1 cellular context compared by ENCODE assay signal in the genomic region with DNA sequence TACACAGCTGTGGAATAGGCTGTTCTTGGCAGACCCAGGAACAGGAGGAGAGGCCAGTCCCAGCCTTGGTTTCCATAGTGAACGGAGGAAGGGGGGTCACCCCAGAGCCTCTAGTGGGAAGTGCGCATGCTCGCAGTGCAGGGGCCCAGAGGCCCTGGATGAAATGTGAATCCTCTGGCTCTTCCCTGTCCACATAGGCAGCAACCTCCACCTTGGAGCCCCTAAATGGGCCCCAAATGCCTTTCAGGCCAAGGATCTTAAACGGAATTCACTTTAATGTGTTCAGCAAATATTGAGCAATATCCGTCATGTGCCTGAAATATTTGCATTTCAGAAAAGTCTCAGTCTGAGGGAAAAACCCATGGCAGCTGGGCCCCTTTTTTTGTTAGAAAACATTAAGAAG.
A peak's percentile ranks its signal among the peaks of the same experiment; 100 is the strongest.
TF ChIP-seq lines count a peak whose summit lies in the region.

No MANE protein-coding gene starts in this region.

TF ChIP-seq in HepG2, 621 proteins besides CTCF, POLR2A, EP300 and RAD21 (continued from another document and continues in another):
- TF ChIP-seq, protein P1, sequence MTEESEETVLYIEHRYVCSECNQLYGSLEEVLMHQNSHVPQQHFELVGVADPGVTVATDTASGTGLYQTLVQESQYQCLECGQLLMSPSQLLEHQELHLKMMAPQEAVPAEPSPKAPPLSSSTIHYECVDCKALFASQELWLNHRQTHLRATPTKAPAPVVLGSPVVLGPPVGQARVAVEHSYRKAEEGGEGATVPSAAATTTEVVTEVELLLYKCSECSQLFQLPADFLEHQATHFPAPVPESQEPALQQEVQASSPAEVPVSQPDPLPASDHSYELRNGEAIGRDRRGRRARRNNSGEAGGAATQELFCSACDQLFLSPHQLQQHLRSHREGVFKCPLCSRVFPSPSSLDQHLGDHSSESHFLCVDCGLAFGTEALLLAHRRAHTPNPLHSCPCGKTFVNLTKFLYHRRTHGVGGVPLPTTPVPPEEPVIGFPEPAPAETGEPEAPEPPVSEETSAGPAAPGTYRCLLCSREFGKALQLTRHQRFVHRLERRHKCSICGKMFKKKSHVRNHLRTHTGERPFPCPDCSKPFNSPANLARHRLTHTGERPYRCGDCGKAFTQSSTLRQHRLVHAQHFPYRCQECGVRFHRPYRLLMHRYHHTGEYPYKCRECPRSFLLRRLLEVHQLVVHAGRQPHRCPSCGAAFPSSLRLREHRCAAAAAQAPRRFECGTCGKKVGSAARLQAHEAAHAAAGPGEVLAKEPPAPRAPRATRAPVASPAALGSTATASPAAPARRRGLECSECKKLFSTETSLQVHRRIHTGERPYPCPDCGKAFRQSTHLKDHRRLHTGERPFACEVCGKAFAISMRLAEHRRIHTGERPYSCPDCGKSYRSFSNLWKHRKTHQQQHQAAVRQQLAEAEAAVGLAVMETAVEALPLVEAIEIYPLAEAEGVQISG (CRISPR knock-in tag; IDR thresholded peaks at IDR 0.05): peak; percentile 46; the same call in 1 of the 2 replicates
- no peak for TF ChIP-seq KMT2B (CRISPR knock-in tag; IDR thresholded peaks at IDR 0.05)
- peak; percentile 78 for TF ChIP-seq TCF7 (IDR thresholded peaks at IDR 0.05; ENCODE audit: low read depth)
- peak; percentile 26; the same call in 1 of the 2 replicates for TF ChIP-seq KDM1A (CRISPR knock-in tag; IDR thresholded peaks at IDR 0.05)
- no peak for TF ChIP-seq ZNF781 (CRISPR knock-in tag; IDR thresholded peaks at IDR 0.05; ENCODE audit: borderline replicate concordance, not compliant biosample characterization)
- no peak for TF ChIP-seq SP5 (CRISPR knock-in tag; IDR thresholded peaks at IDR 0.05; ENCODE audit: borderline replicate concordance, low read depth)
- TF ChIP-seq, protein P2, sequence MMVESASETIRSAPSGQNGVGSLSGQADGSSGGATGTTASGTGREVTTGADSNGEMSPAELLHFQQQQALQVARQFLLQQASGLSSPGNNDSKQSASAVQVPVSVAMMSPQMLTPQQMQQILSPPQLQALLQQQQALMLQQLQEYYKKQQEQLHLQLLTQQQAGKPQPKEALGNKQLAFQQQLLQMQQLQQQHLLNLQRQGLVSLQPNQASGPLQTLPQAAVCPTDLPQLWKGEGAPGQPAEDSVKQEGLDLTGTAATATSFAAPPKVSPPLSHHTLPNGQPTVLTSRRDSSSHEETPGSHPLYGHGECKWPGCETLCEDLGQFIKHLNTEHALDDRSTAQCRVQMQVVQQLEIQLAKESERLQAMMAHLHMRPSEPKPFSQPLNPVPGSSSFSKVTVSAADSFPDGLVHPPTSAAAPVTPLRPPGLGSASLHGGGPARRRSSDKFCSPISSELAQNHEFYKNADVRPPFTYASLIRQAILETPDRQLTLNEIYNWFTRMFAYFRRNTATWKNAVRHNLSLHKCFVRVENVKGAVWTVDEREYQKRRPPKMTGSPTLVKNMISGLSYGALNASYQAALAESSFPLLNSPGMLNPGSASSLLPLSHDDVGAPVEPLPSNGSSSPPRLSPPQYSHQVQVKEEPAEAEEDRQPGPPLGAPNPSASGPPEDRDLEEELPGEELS (CRISPR knock-in tag; IDR thresholded peaks at IDR 0.05): peak; percentile 75
- TF ChIP-seq, protein P3, sequence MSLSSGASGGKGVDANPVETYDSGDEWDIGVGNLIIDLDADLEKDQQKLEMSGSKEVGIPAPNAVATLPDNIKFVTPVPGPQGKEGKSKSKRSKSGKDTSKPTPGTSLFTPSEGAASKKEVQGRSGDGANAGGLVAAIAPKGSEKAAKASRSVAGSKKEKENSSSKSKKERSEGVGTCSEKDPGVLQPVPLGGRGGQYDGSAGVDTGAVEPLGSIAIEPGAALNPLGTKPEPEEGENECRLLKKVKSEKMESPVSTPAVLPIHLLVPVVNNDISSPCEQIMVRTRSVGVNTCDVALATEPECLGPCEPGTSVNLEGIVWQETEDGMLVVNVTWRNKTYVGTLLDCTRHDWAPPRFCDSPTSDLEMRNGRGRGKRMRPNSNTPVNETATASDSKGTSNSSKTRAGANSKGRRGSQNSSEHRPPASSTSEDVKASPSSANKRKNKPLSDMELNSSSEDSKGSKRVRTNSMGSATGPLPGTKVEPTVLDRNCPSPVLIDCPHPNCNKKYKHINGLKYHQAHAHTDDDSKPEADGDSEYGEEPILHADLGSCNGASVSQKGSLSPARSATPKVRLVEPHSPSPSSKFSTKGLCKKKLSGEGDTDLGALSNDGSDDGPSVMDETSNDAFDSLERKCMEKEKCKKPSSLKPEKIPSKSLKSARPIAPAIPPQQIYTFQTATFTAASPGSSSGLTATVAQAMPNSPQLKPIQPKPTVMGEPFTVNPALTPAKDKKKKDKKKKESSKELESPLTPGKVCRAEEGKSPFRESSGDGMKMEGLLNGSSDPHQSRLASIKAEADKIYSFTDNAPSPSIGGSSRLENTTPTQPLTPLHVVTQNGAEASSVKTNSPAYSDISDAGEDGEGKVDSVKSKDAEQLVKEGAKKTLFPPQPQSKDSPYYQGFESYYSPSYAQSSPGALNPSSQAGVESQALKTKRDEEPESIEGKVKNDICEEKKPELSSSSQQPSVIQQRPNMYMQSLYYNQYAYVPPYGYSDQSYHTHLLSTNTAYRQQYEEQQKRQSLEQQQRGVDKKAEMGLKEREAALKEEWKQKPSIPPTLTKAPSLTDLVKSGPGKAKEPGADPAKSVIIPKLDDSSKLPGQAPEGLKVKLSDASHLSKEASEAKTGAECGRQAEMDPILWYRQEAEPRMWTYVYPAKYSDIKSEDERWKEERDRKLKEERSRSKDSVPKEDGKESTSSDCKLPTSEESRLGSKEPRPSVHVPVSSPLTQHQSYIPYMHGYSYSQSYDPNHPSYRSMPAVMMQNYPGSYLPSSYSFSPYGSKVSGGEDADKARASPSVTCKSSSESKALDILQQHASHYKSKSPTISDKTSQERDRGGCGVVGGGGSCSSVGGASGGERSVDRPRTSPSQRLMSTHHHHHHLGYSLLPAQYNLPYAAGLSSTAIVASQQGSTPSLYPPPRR (CRISPR knock-in tag; IDR thresholded peaks at IDR 0.05; ENCODE audit: borderline replicate concordance): peak; percentile 78; the same call in 1 of the 2 replicates
- TF ChIP-seq U2AF1 (optimal IDR thresholded peaks at IDR 0.05; ENCODE audit: low read depth, low read length): no peak
- peak; percentile 94 for TF ChIP-seq BCL6 (CRISPR knock-in tag; IDR thresholded peaks at IDR 0.05)
- 0 out of 2 replicates have a peak, but pooled peaks have one; percentile 52 for TF ChIP-seq KLF12 (CRISPR knock-in tag; IDR thresholded peaks at IDR 0.05; ENCODE audit: borderline replicate concordance)
- TF ChIP-seq ZNF121 (CRISPR knock-in tag; IDR thresholded peaks at IDR 0.05): 0 out of 2 replicates have a peak, but pooled peaks have one; percentile 10
- TF ChIP-seq RBAK (CRISPR knock-in tag; IDR thresholded peaks at IDR 0.05): no peak
- TF ChIP-seq ZNF124 (CRISPR knock-in tag; IDR thresholded peaks at IDR 0.05): no peak
- peak; percentile 88 for TF ChIP-seq NCOA2 (CRISPR knock-in tag; IDR thresholded peaks at IDR 0.05)
- TF ChIP-seq ZNF569 (CRISPR knock-in tag; IDR thresholded peaks at IDR 0.05; ENCODE audit: borderline replicate concordance): no peak
- peak; percentile 58 for TF ChIP-seq ASH2L (IDR thresholded peaks at IDR 0.05; ENCODE audit: insufficient read length, low read depth, low read length)
- no peak for TF ChIP-seq THYN1 (CRISPR knock-in tag; IDR thresholded peaks at IDR 0.05; ENCODE audit: borderline replicate concordance, low read depth)
- no peak for TF ChIP-seq CREB1 (IDR thresholded peaks at IDR 0.05)
- TF ChIP-seq CREB1 (CRISPR knock-in tag; IDR thresholded peaks at IDR 0.05): peak; percentile 67; the same call in 1 of the 2 replicates
- TF ChIP-seq GABPA (IDR thresholded peaks at IDR 0.05; ENCODE audit: low read depth, low read length): no peak
- peak; percentile 50; the same call in 1 of the 2 replicates for TF ChIP-seq GABPA (CRISPR knock-in tag; IDR thresholded peaks at IDR 0.05; ENCODE audit: low read depth)
- TF ChIP-seq, protein P4, sequence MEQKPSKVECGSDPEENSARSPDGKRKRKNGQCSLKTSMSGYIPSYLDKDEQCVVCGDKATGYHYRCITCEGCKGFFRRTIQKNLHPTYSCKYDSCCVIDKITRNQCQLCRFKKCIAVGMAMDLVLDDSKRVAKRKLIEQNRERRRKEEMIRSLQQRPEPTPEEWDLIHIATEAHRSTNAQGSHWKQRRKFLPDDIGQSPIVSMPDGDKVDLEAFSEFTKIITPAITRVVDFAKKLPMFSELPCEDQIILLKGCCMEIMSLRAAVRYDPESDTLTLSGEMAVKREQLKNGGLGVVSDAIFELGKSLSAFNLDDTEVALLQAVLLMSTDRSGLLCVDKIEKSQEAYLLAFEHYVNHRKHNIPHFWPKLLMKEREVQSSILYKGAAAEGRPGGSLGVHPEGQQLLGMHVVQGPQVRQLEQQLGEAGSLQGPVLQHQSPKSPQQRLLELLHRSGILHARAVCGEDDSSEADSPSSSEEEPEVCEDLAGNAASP (CRISPR knock-in tag; IDR thresholded peaks at IDR 0.05; ENCODE audit: borderline replicate concordance): no peak
- TF ChIP-seq, protein P5, sequence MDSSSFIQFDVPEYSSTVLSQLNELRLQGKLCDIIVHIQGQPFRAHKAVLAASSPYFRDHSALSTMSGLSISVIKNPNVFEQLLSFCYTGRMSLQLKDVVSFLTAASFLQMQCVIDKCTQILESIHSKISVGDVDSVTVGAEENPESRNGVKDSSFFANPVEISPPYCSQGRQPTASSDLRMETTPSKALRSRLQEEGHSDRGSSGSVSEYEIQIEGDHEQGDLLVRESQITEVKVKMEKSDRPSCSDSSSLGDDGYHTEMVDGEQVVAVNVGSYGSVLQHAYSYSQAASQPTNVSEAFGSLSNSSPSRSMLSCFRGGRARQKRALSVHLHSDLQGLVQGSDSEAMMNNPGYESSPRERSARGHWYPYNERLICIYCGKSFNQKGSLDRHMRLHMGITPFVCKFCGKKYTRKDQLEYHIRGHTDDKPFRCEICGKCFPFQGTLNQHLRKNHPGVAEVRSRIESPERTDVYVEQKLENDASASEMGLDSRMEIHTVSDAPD (CRISPR knock-in tag; IDR thresholded peaks at IDR 0.05): no peak
- TF ChIP-seq CBFB (CRISPR knock-in tag; IDR thresholded peaks at IDR 0.05): peak; percentile 43; the same call in 1 of the 2 replicates
- TF ChIP-seq ZNF12 (CRISPR knock-in tag; IDR thresholded peaks at IDR 0.05): peak; percentile 47; the same call in 1 of the 2 replicates
- TF ChIP-seq SAP130 (CRISPR knock-in tag; IDR thresholded peaks at IDR 0.05; ENCODE audit: low read depth): peak; percentile 60
- TF ChIP-seq GFI1 (CRISPR knock-in tag; IDR thresholded peaks at IDR 0.05; ENCODE audit: borderline replicate concordance): peak; percentile 36; the same call in 1 of the 2 replicates
- no peak for TF ChIP-seq ZSCAN29 (CRISPR knock-in tag; conservative IDR thresholded peaks at IDR 0.05)
- TF ChIP-seq, protein P6, sequence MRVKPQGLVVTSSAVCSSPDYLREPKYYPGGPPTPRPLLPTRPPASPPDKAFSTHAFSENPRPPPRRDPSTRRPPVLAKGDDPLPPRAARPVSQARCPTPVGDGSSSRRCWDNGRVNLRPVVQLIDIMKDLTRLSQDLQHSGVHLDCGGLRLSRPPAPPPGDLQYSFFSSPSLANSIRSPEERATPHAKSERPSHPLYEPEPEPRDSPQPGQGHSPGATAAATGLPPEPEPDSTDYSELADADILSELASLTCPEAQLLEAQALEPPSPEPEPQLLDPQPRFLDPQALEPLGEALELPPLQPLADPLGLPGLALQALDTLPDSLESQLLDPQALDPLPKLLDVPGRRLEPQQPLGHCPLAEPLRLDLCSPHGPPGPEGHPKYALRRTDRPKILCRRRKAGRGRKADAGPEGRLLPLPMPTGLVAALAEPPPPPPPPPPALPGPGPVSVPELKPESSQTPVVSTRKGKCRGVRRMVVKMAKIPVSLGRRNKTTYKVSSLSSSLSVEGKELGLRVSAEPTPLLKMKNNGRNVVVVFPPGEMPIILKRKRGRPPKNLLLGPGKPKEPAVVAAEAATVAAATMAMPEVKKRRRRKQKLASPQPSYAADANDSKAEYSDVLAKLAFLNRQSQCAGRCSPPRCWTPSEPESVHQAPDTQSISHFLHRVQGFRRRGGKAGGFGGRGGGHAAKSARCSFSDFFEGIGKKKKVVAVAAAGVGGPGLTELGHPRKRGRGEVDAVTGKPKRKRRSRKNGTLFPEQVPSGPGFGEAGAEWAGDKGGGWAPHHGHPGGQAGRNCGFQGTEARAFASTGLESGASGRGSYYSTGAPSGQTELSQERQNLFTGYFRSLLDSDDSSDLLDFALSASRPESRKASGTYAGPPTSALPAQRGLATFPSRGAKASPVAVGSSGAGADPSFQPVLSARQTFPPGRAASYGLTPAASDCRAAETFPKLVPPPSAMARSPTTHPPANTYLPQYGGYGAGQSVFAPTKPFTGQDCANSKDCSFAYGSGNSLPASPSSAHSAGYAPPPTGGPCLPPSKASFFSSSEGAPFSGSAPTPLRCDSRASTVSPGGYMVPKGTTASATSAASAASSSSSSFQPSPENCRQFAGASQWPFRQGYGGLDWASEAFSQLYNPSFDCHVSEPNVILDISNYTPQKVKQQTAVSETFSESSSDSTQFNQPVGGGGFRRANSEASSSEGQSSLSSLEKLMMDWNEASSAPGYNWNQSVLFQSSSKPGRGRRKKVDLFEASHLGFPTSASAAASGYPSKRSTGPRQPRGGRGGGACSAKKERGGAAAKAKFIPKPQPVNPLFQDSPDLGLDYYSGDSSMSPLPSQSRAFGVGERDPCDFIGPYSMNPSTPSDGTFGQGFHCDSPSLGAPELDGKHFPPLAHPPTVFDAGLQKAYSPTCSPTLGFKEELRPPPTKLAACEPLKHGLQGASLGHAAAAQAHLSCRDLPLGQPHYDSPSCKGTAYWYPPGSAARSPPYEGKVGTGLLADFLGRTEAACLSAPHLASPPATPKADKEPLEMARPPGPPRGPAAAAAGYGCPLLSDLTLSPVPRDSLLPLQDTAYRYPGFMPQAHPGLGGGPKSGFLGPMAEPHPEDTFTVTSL (CRISPR knock-in tag; IDR thresholded peaks at IDR 0.05; ENCODE audit: borderline replicate concordance): peak; percentile 78; the same call in 1 of the 2 replicates
- no peak for TF ChIP-seq RFXAP (CRISPR knock-in tag; IDR thresholded peaks at IDR 0.05; ENCODE audit: borderline replicate concordance)
- TF ChIP-seq DPF2 (CRISPR knock-in tag; IDR thresholded peaks at IDR 0.05; ENCODE audit: borderline replicate concordance, low read depth): 0 out of 2 replicates have a peak, but pooled peaks have one; percentile 50
- TF ChIP-seq ZNF292 (CRISPR knock-in tag; IDR thresholded peaks at IDR 0.05; ENCODE audit: borderline replicate concordance, low read depth): peak; percentile 50; the same call in 1 of the 2 replicates
- peak; percentile 40; the same call in 1 of the 2 replicates for TF ChIP-seq ZNF747 (CRISPR knock-in tag; IDR thresholded peaks at IDR 0.05; ENCODE audit: borderline replicate concordance)
- TF ChIP-seq ZMYM4 (CRISPR knock-in tag; IDR thresholded peaks at IDR 0.05): peak; percentile 92
- 0 out of 2 replicates have a peak, but pooled peaks have one; percentile 58 for TF ChIP-seq MEF2D (CRISPR knock-in tag; IDR thresholded peaks at IDR 0.05)
